Comparison of ENCODE assay signal across 13 cellular contexts in the genomic region with DNA sequence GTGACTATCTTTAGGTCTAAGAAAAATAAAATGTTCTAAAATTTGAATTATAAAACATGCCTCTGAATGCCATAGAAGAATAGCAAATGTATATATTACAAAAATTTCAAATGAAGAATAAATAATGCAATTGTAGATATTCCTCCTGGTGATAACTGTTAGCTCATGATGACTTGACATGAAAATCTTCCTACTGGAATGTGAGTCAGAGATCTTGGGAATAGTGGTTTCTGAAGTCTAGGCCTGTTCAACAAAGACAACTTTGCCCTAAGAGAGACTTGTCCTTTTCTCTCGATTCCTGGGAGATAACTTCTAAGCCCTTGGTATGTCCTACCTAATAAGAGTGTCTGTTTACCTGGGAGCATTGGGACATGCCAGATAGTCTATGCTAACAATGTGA.
"Had no signal": no experiment of that assay in that cellular context is flagged by ENCODE, and none has a peak within 500 bp of the region (broad histone marks: within the 10 kb centered on the region; RNA-seq: fewer than 3 reads in every experiment).

No MANE protein-coding gene starts in this region.

- ATAC-seq: activated T-helper 17 cell treated with anti-CD3 and anti-CD28 coated beads, Interleukin-2, amount 50 U/mL, for 72 hours; left lobe of liver had no signal

- H3K9me3 ChIP-seq: sigmoid colon, suprapubic skin had no signal

- H3K4me3 Mint-ChIP-seq: activated naive CD4-positive, alpha-beta T cell treated with anti-CD3 and anti-CD28 coated beads, Interleukin-2, amount 50 U/mL, for 24 hours; activated T-helper 17 cell treated with anti-CD3 and anti-CD28 coated beads, Interleukin-2, amount 50 U/mL, for 72 hours; nephron; type B pancreatic cell had no signal

- H3K4me3 ChIP-seq: cardiac muscle cell, sigmoid colon, suprapubic skin had no signal

- H3K4me1 ChIP-seq: sigmoid colon, suprapubic skin had no signal

- H3K36me3 ChIP-seq: cardiac muscle cell, sigmoid colon, suprapubic skin, WERI-Rb-1 had no signal

- H3K27me3 Mint-ChIP-seq: activated T-helper 17 cell treated with anti-CD3 and anti-CD28 coated beads, Interleukin-2, amount 50 U/mL, for 72 hours; type B pancreatic cell had no signal

- DNase-seq: activated CD4-positive, alpha-beta T cell treated with anti-CD3 and anti-CD28 coated beads for 4 hours; occipital lobe; sigmoid colon; stimulated activated CD4-positive, alpha-beta T cell treated with anti-CD3 and anti-CD28 coated beads, Interleukin-2, amount 100 ng/mL, for 48 hours; stimulated activated naive CD4-positive, alpha-beta T cell treated with Interleukin-2 at 50 U/mL for 16 hours; WERI-Rb-1 had no signal

- H3K9me3 Mint-ChIP-seq: activated naive CD4-positive, alpha-beta T cell treated with anti-CD3 and anti-CD28 coated beads, Interleukin-2, amount 50 U/mL, for 24 hours; activated T-helper 17 cell treated with anti-CD3 and anti-CD28 coated beads, Interleukin-2, amount 50 U/mL, for 72 hours; nephron; type B pancreatic cell had no signal

- H3K27ac Mint-ChIP-seq: activated naive CD4-positive, alpha-beta T cell treated with anti-CD3 and anti-CD28 coated beads, Interleukin-2, amount 50 U/mL, for 24 hours; activated T-helper 17 cell treated with anti-CD3 and anti-CD28 coated beads, Interleukin-2, amount 50 U/mL, for 72 hours; nephron; type B pancreatic cell had no signal

- H3K36me3 Mint-ChIP-seq: activated naive CD4-positive, alpha-beta T cell treated with anti-CD3 and anti-CD28 coated beads, Interleukin-2, amount 50 U/mL, for 24 hours; type B pancreatic cell had no signal

- H3K27me3 ChIP-seq: cardiac muscle cell, sigmoid colon, suprapubic skin had no signal

- H3K27ac ChIP-seq: cardiac muscle cell, sigmoid colon, suprapubic skin, WERI-Rb-1 had no signal

- H3K4me1 Mint-ChIP-seq: activated naive CD4-positive, alpha-beta T cell treated with anti-CD3 and anti-CD28 coated beads, Interleukin-2, amount 50 U/mL, for 24 hours; activated T-helper 17 cell treated with anti-CD3 and anti-CD28 coated beads, Interleukin-2, amount 50 U/mL, for 72 hours; nephron had no signal
